ENCODE assay signal across 13 cellular contexts in genomic region chr5:59358005-59358404, GRCh38.
DNase-seq lines count a peak whose midpoint lies in the region; ATAC-seq and TF ChIP-seq lines count a peak whose summit lies in the region.
"Had no signal": no experiment of that assay in that cellular context is flagged by ENCODE, and none has a peak within 500 bp of the region (broad histone marks: within the 10 kb centered on the region; RNA-seq: fewer than 3 reads in every experiment).

No MANE protein-coding gene starts in this region.

- H2BK12ac ChIP-seq in mesenchymal stem cell (ENCODE audit: low read length in 2 of 2) = no peak overlapping the region

- H2AFZ ChIP-seq in mesenchymal stem cell (ENCODE audit: low read depth, low read length) = no peak overlapping the region

- H3K14ac ChIP-seq in mesenchymal stem cell (ENCODE audit: low read length in 2 of 2) = no peak overlapping the region

- POLR2A ChIA-PET in CD8-positive, alpha-beta memory T cell (lab: Charles Lee) = no interaction called here

- no peak overlapping the region for H2BK5ac ChIP-seq in mesenchymal stem cell (ENCODE audit: low read depth, low read length, poor library complexity, severe bottlenecking)

- H3K36me3 Mint-ChIP-seq in CD8-positive, alpha-beta memory T cell = no peaks in the 10 kb centered on the region

- no peak for TF ChIP-seq CTCF in choroid plexus epithelial cell (conservative IDR thresholded peaks at IDR 0.05; ENCODE audit: low read depth, low read length)
- no peak for TF ChIP-seq CTCF in sigmoid colon (IDR thresholded peaks at IDR 0.05)

- no peaks in the 10 kb centered on the region for H3K4me1 Mint-ChIP-seq in CD8-positive, alpha-beta memory T cell

- H3K4me1 ChIP-seq in HUES48 (ENCODE audit: control insufficient read depth, insufficient read depth, low read length) (peaks cover 38% of the 10 kb centered on the region), mesenchymal stem cell (ENCODE audit: control insufficient read depth, insufficient read depth, low read depth, low read length) (peaks cover 3% of the 10 kb centered on the region), sigmoid colon (peaks cover 0 to 86% (median 50%) of the 10 kb centered on the region in 4 donors)
- no peaks in the 10 kb centered on the region for H3K4me1 ChIP-seq in CD8-positive, alpha-beta memory T cell (ENCODE audit: insufficient read depth, low read length)

- H3K27ac ChIP-seq in HUES48 (ENCODE audit: low read depth, low read length) = peak overlapping the region; percentile 70
- H3K27ac ChIP-seq in mesenchymal stem cell (ENCODE audit: low read length, poor library complexity, severe bottlenecking) = no peak overlapping the region
- peak overlapping the region; percentile 63 to 82 (median 72) for H3K27ac ChIP-seq in sigmoid colon
- H3K27ac ChIP-seq in CD8-positive, alpha-beta memory T cell (ENCODE audit: low read depth, low read length) = no peak overlapping the region

- peaks cover 6 to 27% of the 10 kb centered on the region in 2 donors for H3K27me3 Mint-ChIP-seq in CD8-positive, alpha-beta memory T cell

- H3K18ac ChIP-seq in mesenchymal stem cell (ENCODE audit: low read depth in 1 of 2, low read length in 2 of 2) = peak overlapping the region; percentile 30 to 37

- H4K8ac ChIP-seq in mesenchymal stem cell (ENCODE audit: low read length) = no peak overlapping the region

- no peak overlapping the region for H3K4me3 Mint-ChIP-seq in CD8-positive, alpha-beta memory T cell

- intact Hi-C loops in sigmoid colon (cut with DNase I) = no loop called here

- CTCF ChIA-PET in CD8-positive, alpha-beta memory T cell (lab: Charles Lee) = no interaction called here

- no peak overlapping the region for H3K23ac ChIP-seq in mesenchymal stem cell (ENCODE audit: low read length in 2 of 2)

- WGBS in mesenchymal stem cell = 69% methylated on average over 1 of the region's 2 CpGs
- 69 to 78% methylated on average over 2 of the region's 2 CpGs for WGBS in sigmoid colon, 2 donors

- H4K91ac ChIP-seq in mesenchymal stem cell (ENCODE audit: low read length) = no peak overlapping the region

- no peak overlapping the region for H2BK15ac ChIP-seq in mesenchymal stem cell (ENCODE audit: low read depth, poor library complexity, severe bottlenecking)

- H3K9me3 Mint-ChIP-seq in CD8-positive, alpha-beta memory T cell = no peaks in the 10 kb centered on the region

- no peak overlapping the region for H2AK5ac ChIP-seq in mesenchymal stem cell (ENCODE audit: low read length, severe bottlenecking)

- TF ChIP-seq EP300 in sigmoid colon (IDR thresholded peaks at IDR 0.05) = no peak

- H3K27me3 ChIP-seq in HUES48 (ENCODE audit: control insufficient read depth, insufficient read depth, low read length) = no peaks in the 10 kb centered on the region
- H3K27me3 ChIP-seq in mesenchymal stem cell (ENCODE audit: control insufficient read depth in 1 of 2, insufficient read depth in 1 of 2, low read length in 2 of 2) = no peaks in the 10 kb centered on the region
- no peaks in the 10 kb centered on the region for H3K27me3 ChIP-seq in sigmoid colon
- H3K27me3 ChIP-seq in CD8-positive, alpha-beta memory T cell (ENCODE audit: insufficient read depth, low read length, poor library complexity, severe bottlenecking) = no peaks in the 10 kb centered on the region

- H3K9me3 ChIP-seq in HUES48 (ENCODE audit: control insufficient read depth, insufficient read depth, low read length) (no peaks in the 10 kb centered on the region), mesenchymal stem cell (ENCODE audit: control insufficient read depth, low read length) (no peaks in the 10 kb centered on the region), sigmoid colon (no peaks in the 10 kb centered on the region)
- H3K9me3 ChIP-seq in CD8-positive, alpha-beta memory T cell (ENCODE audit: low read length) = no peaks in the 10 kb centered on the region

- H3K4me3 ChIP-seq in HUES48 (ENCODE audit: low read depth, low read length) (no peak overlapping the region), choroid plexus epithelial cell (ENCODE audit: low read depth, low read length) (peak overlapping the region; percentile 0), mesenchymal stem cell (ENCODE audit: insufficient read depth in 1 of 2, low read depth in 1 of 2, low read length in 2 of 2) (no peak overlapping the region), sigmoid colon (peak overlapping the region in 1 of 4 donors; percentile 10)
- H3K4me3 ChIP-seq in CD8-positive, alpha-beta memory T cell (ENCODE audit: low read length) = no peak overlapping the region

- H3K4me2 ChIP-seq in mesenchymal stem cell (ENCODE audit: low read length, poor library complexity, severe bottlenecking) = no peak overlapping the region

- peaks cover 1% of the 10 kb centered on the region for H3K79me1 ChIP-seq in mesenchymal stem cell (replicated peaks; ENCODE audit: low read length, poor library complexity, severe bottlenecking)

- H3K27ac Mint-ChIP-seq in CD8-positive, alpha-beta memory T cell = no peak overlapping the region

- no peak for TF ChIP-seq POLR2A in sigmoid colon (IDR thresholded peaks at IDR 0.05)

- H3K36me3 ChIP-seq in HUES48 (ENCODE audit: control insufficient read depth, insufficient read depth, low read length) = no peaks in the 10 kb centered on the region
- H3K36me3 ChIP-seq in mesenchymal stem cell (ENCODE audit: control insufficient read depth in 1 of 2, insufficient read depth in 2 of 2, low read depth in 1 of 2, low read length in 2 of 2) = no peaks in the 10 kb centered on the region
- H3K36me3 ChIP-seq in sigmoid colon = no peaks in the 10 kb centered on the region
- H3K36me3 ChIP-seq in CD8-positive, alpha-beta memory T cell (ENCODE audit: insufficient read depth, low read length) = no peaks in the 10 kb centered on the region

- no peak overlapping the region for H2BK120ac ChIP-seq in mesenchymal stem cell (ENCODE audit: low read depth, low read length)

- no peak for DNase-seq in choroid plexus epithelial cell (ENCODE audit: low read depth)
- peak; percentile 47 for DNase-seq in mesenchymal stem cell
- DNase-seq in sigmoid colon = no peak
- no peak for DNase-seq in iPS-NIHi7 (ENCODE audit: extremely low spot score)
- no peak for DNase-seq in CD8-positive, alpha-beta memory T cell
- DNase-seq in NK-92 treated with Interleukin-12 subunit alpha and Interleukin-12 subunit beta, amount 100 ng/mL, for 24 hours (lab: John Stamatoyannopoulos, UW) = no peak
- DNase-seq: activated effector memory CD4-positive, alpha-beta T cell treated with Interleukin-2 at 50 U/mL for 16 hours; EL; midbrain; NCI-H1417 treated with DMSO at 0.1 percent for 48 hours; SHP77 had no signal

- no peak overlapping the region for H3K4ac ChIP-seq in mesenchymal stem cell (ENCODE audit: low read depth in 1 of 2, low read length in 2 of 2)

- no peak for ATAC-seq in GM18861 (IDR thresholded peaks at IDR 0.05; ENCODE audit: unreplicated experiment)

- no peak overlapping the region for H3K9ac ChIP-seq in HUES48 (ENCODE audit: low read depth, low read length)
- H3K9ac ChIP-seq in mesenchymal stem cell (ENCODE audit: low read length) = no peak overlapping the region

Comparison
In these comparisons a context has a peak if more than half of its experiments do, and no peak if none do; other contexts are left out.
1. H3K27ac ChIP-seq: peak in HUES48 (single experiment) and sigmoid colon (4 of 4); none in mesenchymal stem cell (single experiment) and CD8-positive, alpha-beta memory T cell (single experiment).